ENCODE assay signal across 10 cellular contexts in the genomic region with DNA sequence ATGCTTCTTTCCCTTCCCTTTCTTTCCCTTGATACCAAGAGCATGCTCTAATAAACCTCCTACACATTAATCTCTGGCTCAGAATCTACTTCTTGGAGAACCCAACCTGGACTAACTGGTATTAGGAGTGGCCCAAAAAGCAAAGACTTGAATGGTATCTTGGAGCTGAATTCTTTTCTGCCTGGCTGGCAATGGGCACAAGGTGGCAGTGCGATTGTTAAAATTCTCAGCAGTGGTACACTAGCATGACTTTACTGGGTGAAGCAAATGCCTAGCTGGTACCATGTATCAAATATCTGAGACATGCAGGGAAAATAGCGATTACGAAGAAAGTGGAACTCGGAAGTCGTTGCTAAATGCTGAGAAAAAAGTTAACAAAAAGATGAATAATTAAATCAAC. TPM values are rescaled to one million over a fixed set of nuclear protein-coding genes. Genes with fewer than 3 reads are reported as not detected.
DNase-seq lines count a peak whose midpoint lies in the region; ATAC-seq, FAIRE-seq and TF ChIP-seq lines count a peak whose summit lies in the region.
"Had no signal": no experiment of that assay in that cellular context is flagged by ENCODE, and none has a peak within 500 bp of the region (broad histone marks: within the 10 kb centered on the region; RNA-seq: fewer than 3 reads in every experiment).

No MANE protein-coding gene starts in this region.

- H3K27me3 ChIP-seq in cardiac muscle cell (no peaks in the 10 kb centered on the region), right atrium auricular region (no peaks in the 10 kb centered on the region), RWPE2 (ENCODE audit: insufficient read depth, poor library complexity, severe bottlenecking) (peaks cover 8% of the 10 kb centered on the region)

- FAIRE-seq in urothelium cell line (lab: Jason Lieb, UNC), result no peak

- ATAC-seq in RWPE2 (ENCODE audit: low read depth) (peak; percentile 54), left ventricle myocardium superior (peak; percentile 80), GM18520 (IDR thresholded peaks at IDR 0.05; ENCODE audit: unreplicated experiment) (no peak), HG03280 (IDR thresholded peaks at IDR 0.05; ENCODE audit: unreplicated experiment) (no peak)

- TF ChIP-seq CTCF in cardiac muscle cell (IDR thresholded peaks at IDR 0.05; ENCODE audit: low read depth, low read length), result peak; percentile 37
- TF ChIP-seq CTCF in right atrium auricular region (IDR thresholded peaks at IDR 0.05), result peak in 1 of 2 donors; percentile 35
- peak; percentile 47 for TF ChIP-seq CTCF in RWPE2 (IDR thresholded peaks at IDR 0.05; ENCODE audit: poor library complexity, severe bottlenecking)

- H3K9me3 ChIP-seq in cardiac muscle cell (ENCODE audit: low read depth) (no peaks in the 10 kb centered on the region), right atrium auricular region (no peaks in the 10 kb centered on the region), RWPE2 (ENCODE audit: severe bottlenecking) (no peaks in the 10 kb centered on the region)

- H3K4me3 ChIP-seq in cardiac muscle cell (no peak overlapping the region), right atrium auricular region (no peak overlapping the region), RWPE2 (ENCODE audit: severe bottlenecking) (no peak overlapping the region)
- H3K4me3 ChIP-seq: lung had no signal

- DNase-seq in cardiac muscle cell (ENCODE audit: low read depth in 1 of 2, low spot score in 1 of 2) (peak; percentile 21 to 46), right atrium auricular region (ENCODE audit: low spot score) (no peak), RWPE2 (ENCODE audit: low spot score) (no peak), left ventricle myocardium superior (no peak), urothelium cell line (ENCODE audit: low spot score) (peak; percentile 26)
- no peak for DNase-seq in activated CD4-positive, alpha-beta T cell treated with anti-CD3 and anti-CD28 coated beads, Interleukin-2, amount 50 U/mL, for 1 hour
- DNase-seq: activated CD8-positive, alpha-beta memory T cell treated with anti-CD3 and anti-CD28 coated beads, Interleukin-2, amount 50 U/mL, for 48 hours had no signal

- H3K36me3 ChIP-seq in cardiac muscle cell (no peaks in the 10 kb centered on the region), right atrium auricular region (no peaks in the 10 kb centered on the region), RWPE2 (ENCODE audit: low read depth) (no peaks in the 10 kb centered on the region)

- H3K27ac ChIP-seq in cardiac muscle cell (no peak overlapping the region), right atrium auricular region (no peak overlapping the region), RWPE2 (ENCODE audit: poor library complexity, severe bottlenecking) (no peak overlapping the region)

- intact Hi-C loops in left ventricle myocardium superior (cut with micrococcal nuclease), result no loop called here

- H3K4me1 ChIP-seq in cardiac muscle cell (ENCODE audit: low read depth) (no peaks in the 10 kb centered on the region), right atrium auricular region (no peaks in the 10 kb centered on the region), RWPE2 (ENCODE audit: insufficient read depth, poor library complexity, severe bottlenecking) (no peaks in the 10 kb centered on the region)

RNA-seq across cellular contexts. Expression of gene B3GALT1, which starts 28.4 kb away (rescaled TPM):
- total RNA-seq in cardiac muscle cell (3.5 and 3.8 TPM in 2 replicates), right atrium auricular region (under 1 TPM; 0.11 to 0.16 TPM), left ventricle myocardium superior (0.22 TPM)
- polyA plus RNA-seq in cardiac muscle cell, result 2.3 and 2.4 TPM in 2 replicates

Comparison
In these comparisons a context has a peak if more than half of its experiments do, and no peak if none do; other contexts are left out.
1. DNase-seq: peak in cardiac muscle cell (2 of 2) and urothelium cell line (single experiment); none in right atrium auricular region (single experiment), RWPE2 (single experiment), left ventricle myocardium superior (single experiment) and activated CD4-positive, alpha-beta T cell treated with anti-CD3 and anti-CD28 coated beads, Interleukin-2, amount 50 U/mL, for 1 hour (single experiment).
2. ATAC-seq: peak in RWPE2 (single experiment) and left ventricle myocardium superior (single experiment); none in GM18520 (single experiment) and HG03280 (single experiment).